ENCODE assay signal across 8 cellular contexts in genomic region chr17:8158267-8159031, GRCh38. TPM values are rescaled to one million over a fixed set of nuclear protein-coding genes. Genes with fewer than 3 reads are reported as not detected.
A peak's percentile ranks its signal among the peaks of the same experiment; 100 is the strongest.
DNase-seq lines count a peak whose midpoint lies in the region; ATAC-seq and TF ChIP-seq lines count a peak whose summit lies in the region.

No MANE protein-coding gene starts in this region.

- CTCF ChIA-PET in PC-3 (lab: Charles Lee), result interaction anchor here (0.6 kb wide), 1 partner anchor 61 kb away, joined by 4 read pairs; no protein-coding TSS in a partner anchor

- no peaks in the 10 kb centered on the region for H3K9me2 ChIP-seq in PC-3 (replicated peaks; ENCODE audit: low read length)

- no peak overlapping the region for H3K9ac ChIP-seq in PC-3 (ENCODE audit: low read length)

- no TSS peak for BruUV-seq in PC-3 (replicated peaks; lab: Mats Ljungman, UMichigan)

- POLR2A ChIA-PET in PC-3 (lab: Charles Lee; ENCODE audit: unreplicated experiment), result no interaction called here

- no peak overlapping the region for H3K4me2 ChIP-seq in PC-3 (ENCODE audit: low read length)

- TF ChIP-seq CTCF in PC-3 (conservative IDR thresholded peaks at IDR 0.05; ENCODE audit: low read depth, low read length), result peak; percentile 73

- H2AFZ ChIP-seq in PC-3 (ENCODE audit: low read length), result no peak overlapping the region

- H3F3A ChIP-seq in PC-3 (ENCODE audit: low read length, unreplicated experiment), result no peaks in the 10 kb centered on the region

- H3K27ac ChIP-seq in PC-3 (ENCODE audit: low read length) (no peak overlapping the region), esophagus (ENCODE audit: low read depth in 2 of 2, low read length in 1 of 2) (peak overlapping the region; percentile 93 to 96)

- peaks cover 15% of the 10 kb centered on the region; the same call in 1 of the 2 replicates for H4K20me1 ChIP-seq in PC-3 (ENCODE audit: low read length)

- intact Hi-C loops in PC-3 (cut with micrococcal nuclease), result no loop called here

- H3K9me3 ChIP-seq in PC-3 (ENCODE audit: low read length) (no peaks in the 10 kb centered on the region), esophagus (ENCODE audit: control insufficient read depth in 2 of 2, insufficient read depth in 1 of 2, low read depth in 1 of 2, low read length in 1 of 2) (no peaks in the 10 kb centered on the region)

- ATAC-seq in PC-3, result peak; percentile 17; the same call in 1 of the 2 replicates
- no peak for ATAC-seq in HG03571 (IDR thresholded peaks at IDR 0.05; ENCODE audit: unreplicated experiment)

- H3K79me2 ChIP-seq in PC-3 (ENCODE audit: low read length), result peaks cover 42% of the 10 kb centered on the region

- H3K27me3 ChIP-seq in PC-3 (ENCODE audit: low read length) (no peaks in the 10 kb centered on the region), esophagus (ENCODE audit: control insufficient read depth in 1 of 2, insufficient read depth in 2 of 2, low read length in 2 of 2) (no peaks in the 10 kb centered on the region)

- no peak overlapping the region for H3K4me3 ChIP-seq in PC-3 (ENCODE audit: low read length)
- peak overlapping the region in 1 of 2 donors; percentile 10 for H3K4me3 ChIP-seq in esophagus (ENCODE audit: low read depth in 1 of 2, low read length in 2 of 2)

- H3K4me1 ChIP-seq in PC-3 (ENCODE audit: insufficient read depth, low read length), result peaks cover 41% of the 10 kb centered on the region
- H3K4me1 ChIP-seq in esophagus (ENCODE audit: control insufficient read depth in 2 of 2, insufficient read depth in 2 of 2, low read length in 1 of 2), result peaks cover 3 to 24% of the 10 kb centered on the region in 2 donors

- 40 to 45% methylated on average over 20 of the region's 20 CpGs for WGBS in esophagus, 2 donors

- DNase-seq in COLO668 (lab: John Stamatoyannopoulos, UW; ENCODE audit: unreplicated experiment) (peak; percentile 76), HT1080 (ENCODE audit: low read depth) (peak; percentile 85), PC-3 (peak; percentile 88), myocyte (ENCODE audit: low read depth) (peak; percentile 91)
- DNase-seq in activated T-cell treated with anti-CD3 and anti-CD28 coated beads, Interleukin-2, amount 50 U/mL, for 1 hour, result peak; percentile 85
- DNase-seq in stimulated activated CD8-positive, alpha-beta memory T cell treated with anti-CD3 and anti-CD28 coated beads, Interleukin-7, amount 100 ng/mL, for 24 hours (ENCODE audit: low read depth), result peak; percentile 91

- H3K36me3 ChIP-seq in PC-3 (ENCODE audit: low read depth, low read length) (no peaks in the 10 kb centered on the region; the same call in 1 of the 2 replicates), esophagus (ENCODE audit: control insufficient read depth in 2 of 2, insufficient read depth in 2 of 2, low read length in 1 of 2) (peaks cover 0 to 15% of the 10 kb centered on the region in 2 donors)

RNA-seq across cellular contexts. Expression of gene VAMP2, which starts 4.3 kb away (rescaled TPM):
- 2.7 and 4.6 TPM in 2 replicates for total RNA-seq in HT1080 (2014; rRNA removed; shearing (Covaris generic))
- polyA plus RNA-seq in HT1080 (2015; cell fraction: cytosol; rRNA removed), result 28.6 and 32.3 TPM in 2 replicates
- 42.1 and 43.6 TPM in 2 replicates for polyA plus RNA-seq in HT1080 (2015; cell fraction: nucleus; rRNA removed)
- 5.0 and 18.0 TPM in 2 replicates for total RNA-seq in PC-3 (2014; rRNA removed)
- polyA plus RNA-seq in esophagus, result 10 to 100 TPM; 21.9 to 22.4 TPM
- total RNA-seq in myocyte, result 10.5 and 12.3 TPM in 2 replicates
- polyA plus RNA-seq in myocyte (2012), result 69.3 TPM

RNA-seq across cellular contexts. Expression of gene PER1, which starts 6.2 kb away (rescaled TPM):
- total RNA-seq in HT1080 (2014; rRNA removed; shearing (Covaris generic)), result 3.2 and 5.2 TPM in 2 replicates
- polyA plus RNA-seq in HT1080 (2015; cell fraction: cytosol; rRNA removed), result 3.2 and 4.2 TPM in 2 replicates
- polyA plus RNA-seq in HT1080 (2015; cell fraction: nucleus; rRNA removed), result 11.2 and 19.3 TPM in 2 replicates
- 25.0 and 47.2 TPM in 2 replicates for total RNA-seq in PC-3 (2014; rRNA removed)
- 10 to 100 TPM; 44.7 to 85.2 TPM for polyA plus RNA-seq in esophagus
- 6.4 and 16.6 TPM in 2 replicates for total RNA-seq in myocyte
- 7.7 TPM for polyA plus RNA-seq in myocyte (2012)

RNA-seq across cellular contexts. Expression of gene TMEM107, which starts 17.7 kb away (rescaled TPM):
- total RNA-seq in HT1080 (2014; rRNA removed; shearing (Covaris generic)), result 12.3 and 14.5 TPM in 2 replicates
- 16.3 and 18.6 TPM in 2 replicates for polyA plus RNA-seq in HT1080 (2015; cell fraction: cytosol; rRNA removed)
- polyA plus RNA-seq in HT1080 (2015; cell fraction: nucleus; rRNA removed), result 15.3 and 16.0 TPM in 2 replicates
- total RNA-seq in PC-3 (2014; rRNA removed), result 19.0 and 26.6 TPM in 2 replicates
- 1 to 10 TPM; 5.6 to 8.9 TPM for polyA plus RNA-seq in esophagus
- 11.5 and 15.9 TPM in 2 replicates for total RNA-seq in myocyte
- 26.8 TPM for polyA plus RNA-seq in myocyte (2012)

RNA-seq across cellular contexts. Expression of gene BORCS6, which starts 31.5 kb away (rescaled TPM):
- total RNA-seq in HT1080 (2014; rRNA removed; shearing (Covaris generic)), result 6.5 and 9.9 TPM in 2 replicates
- polyA plus RNA-seq in HT1080 (2015; cell fraction: cytosol; rRNA removed), result 3.7 and 3.9 TPM in 2 replicates
- 2.5 and 2.8 TPM in 2 replicates for polyA plus RNA-seq in HT1080 (2015; cell fraction: nucleus; rRNA removed)
- total RNA-seq in PC-3 (2014; rRNA removed) (5.9 and 7.3 TPM in 2 replicates), myocyte (13.1 and 14.0 TPM in 2 replicates)
- 1 to 10 TPM; 3.3 to 8.2 TPM for polyA plus RNA-seq in esophagus
- 7.6 TPM for polyA plus RNA-seq in myocyte (2012)

RNA-seq across cellular contexts. Expression of gene HES7, which starts 34.5 kb away (rescaled TPM):
- 0.43 and 1.8 TPM in 2 replicates for total RNA-seq in HT1080 (2014; rRNA removed; shearing (Covaris generic))
- polyA plus RNA-seq in HT1080 (2015; cell fraction: cytosol; rRNA removed), result 0.37 and 0.79 TPM in 2 replicates
- polyA plus RNA-seq in HT1080 (2015; cell fraction: nucleus; rRNA removed), result 1.9 and 3.0 TPM in 2 replicates
- total RNA-seq in PC-3 (2014; rRNA removed), result 2.9 TPM in 1 of 2 replicates, not detected in the other
- polyA plus RNA-seq in esophagus, result under 1 TPM; 0.15 to 0.24 TPM
- 0.16 and 0.53 TPM in 2 replicates for total RNA-seq in myocyte
- polyA plus RNA-seq in myocyte (2012), result 0.33 TPM
